1 cellular context compared by ENCODE assay signal in the genomic region with DNA sequence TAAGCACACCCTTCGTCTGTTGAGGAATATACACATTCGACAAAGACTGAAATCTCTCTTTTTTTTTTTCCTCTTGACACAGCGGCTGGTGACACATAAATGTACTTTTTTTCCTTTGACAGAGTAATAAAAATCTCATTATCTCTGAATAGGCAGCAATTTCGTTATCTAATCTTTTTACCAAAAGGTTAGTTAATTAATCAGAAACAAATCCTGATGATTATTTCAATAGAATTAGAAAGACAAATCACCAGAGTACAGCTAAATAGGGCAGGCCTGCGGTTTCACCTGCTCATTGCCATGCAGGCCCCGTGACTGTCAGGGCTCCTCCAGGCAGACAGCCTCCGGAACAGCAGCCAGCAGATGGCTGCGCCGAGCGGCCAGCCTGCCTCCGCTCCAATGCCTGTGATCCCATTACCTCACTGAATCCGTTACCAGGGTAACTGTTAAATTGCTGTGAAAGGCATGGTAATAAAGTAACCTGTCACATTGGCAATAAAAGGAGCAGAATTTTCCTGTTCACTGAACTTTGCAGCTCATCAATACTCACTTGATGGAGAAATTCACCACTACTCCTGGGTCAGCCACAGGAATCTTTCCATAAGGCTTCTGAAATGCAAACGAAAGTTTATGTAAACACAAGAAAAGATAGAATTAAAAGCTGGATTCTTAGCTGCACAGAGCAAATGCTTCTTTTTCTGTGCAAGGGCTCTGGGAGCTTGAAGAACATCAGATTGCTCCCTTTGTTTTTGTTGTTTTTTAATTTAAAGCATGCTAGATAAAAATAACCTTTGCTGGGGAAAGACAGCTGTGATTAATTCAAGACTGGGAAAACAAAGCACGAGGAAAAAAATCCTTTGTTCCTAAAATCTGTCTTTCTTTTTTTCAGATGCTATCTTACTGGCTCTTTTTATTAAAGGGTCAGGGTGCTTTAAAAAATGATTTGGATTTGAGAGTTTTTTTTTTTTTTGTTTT.
TF ChIP-seq lines count a peak whose summit lies in the region.

No MANE protein-coding gene starts in this region.

TF ChIP-seq in SK-N-SH, 30 proteins besides CTCF, POLR2A, EP300 and RAD21 (continued from another document):
- TF ChIP-seq, protein P1, sequence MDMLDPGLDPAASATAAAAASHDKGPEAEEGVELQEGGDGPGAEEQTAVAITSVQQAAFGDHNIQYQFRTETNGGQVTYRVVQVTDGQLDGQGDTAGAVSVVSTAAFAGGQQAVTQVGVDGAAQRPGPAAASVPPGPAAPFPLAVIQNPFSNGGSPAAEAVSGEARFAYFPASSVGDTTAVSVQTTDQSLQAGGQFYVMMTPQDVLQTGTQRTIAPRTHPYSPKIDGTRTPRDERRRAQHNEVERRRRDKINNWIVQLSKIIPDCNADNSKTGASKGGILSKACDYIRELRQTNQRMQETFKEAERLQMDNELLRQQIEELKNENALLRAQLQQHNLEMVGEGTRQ (IDR thresholded peaks at IDR 0.05; ENCODE audit: borderline replicate concordance, low read depth, low read length) = no peak
- TF ChIP-seq, protein P2, sequence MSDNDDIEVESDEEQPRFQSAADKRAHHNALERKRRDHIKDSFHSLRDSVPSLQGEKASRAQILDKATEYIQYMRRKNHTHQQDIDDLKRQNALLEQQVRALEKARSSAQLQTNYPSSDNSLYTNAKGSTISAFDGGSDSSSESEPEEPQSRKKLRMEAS (IDR thresholded peaks at IDR 0.05; ENCODE audit: low read depth) = peak; percentile 3; the same call in 1 of the 2 replicates
- TF ChIP-seq POLR2AphosphoS5 (IDR thresholded peaks at IDR 0.05; ENCODE audit: low read depth, low read length) (0 out of 2 replicates have a peak, but pooled peaks have one; percentile 29), SIN3A (IDR thresholded peaks at IDR 0.05; ENCODE audit: borderline replicate concordance, low read depth, low read length) (peak; percentile 54; the same call in 1 of the 2 replicates), JUND (IDR thresholded peaks at IDR 0.05) (peak; percentile 44; the same call in 1 of the 2 replicates), EZH2phosphoT487 (IDR thresholded peaks at IDR 0.05; ENCODE audit: borderline replicate concordance, low read depth) (no peak), ELF1 (IDR thresholded peaks at IDR 0.05) (no peak), MEF2A (IDR thresholded peaks at IDR 0.05; ENCODE audit: borderline replicate concordance, low read depth) (peak; percentile 73; the same call in 1 of the 2 replicates), NRF1 (IDR thresholded peaks at IDR 0.05; ENCODE audit: low read depth, low read length) (no peak), GABPA (IDR thresholded peaks at IDR 0.05; ENCODE audit: low read depth) (no peak), FOXM1 (IDR thresholded peaks at IDR 0.05; ENCODE audit: low read depth) (peak; percentile 60; the same call in 1 of the 2 replicates), RCOR1 (IDR thresholded peaks at IDR 0.05; ENCODE audit: low read length) (peak; percentile 78), CHD2 (IDR thresholded peaks at IDR 0.05; ENCODE audit: low read length, partially characterized antibody) (peak; percentile 54), TEAD4 (IDR thresholded peaks at IDR 0.05; ENCODE audit: borderline replicate concordance, insufficient read depth) (peak; percentile 54; the same call in 1 of the 2 replicates), TAF1 (IDR thresholded peaks at IDR 0.05; ENCODE audit: borderline replicate concordance, low read depth, low read length) (no peak), NFIC (IDR thresholded peaks at IDR 0.05; ENCODE audit: borderline replicate concordance) (no peak), TCF12 (IDR thresholded peaks at IDR 0.05) (peak; percentile 74)
- TF ChIP-seq, protein P3, sequence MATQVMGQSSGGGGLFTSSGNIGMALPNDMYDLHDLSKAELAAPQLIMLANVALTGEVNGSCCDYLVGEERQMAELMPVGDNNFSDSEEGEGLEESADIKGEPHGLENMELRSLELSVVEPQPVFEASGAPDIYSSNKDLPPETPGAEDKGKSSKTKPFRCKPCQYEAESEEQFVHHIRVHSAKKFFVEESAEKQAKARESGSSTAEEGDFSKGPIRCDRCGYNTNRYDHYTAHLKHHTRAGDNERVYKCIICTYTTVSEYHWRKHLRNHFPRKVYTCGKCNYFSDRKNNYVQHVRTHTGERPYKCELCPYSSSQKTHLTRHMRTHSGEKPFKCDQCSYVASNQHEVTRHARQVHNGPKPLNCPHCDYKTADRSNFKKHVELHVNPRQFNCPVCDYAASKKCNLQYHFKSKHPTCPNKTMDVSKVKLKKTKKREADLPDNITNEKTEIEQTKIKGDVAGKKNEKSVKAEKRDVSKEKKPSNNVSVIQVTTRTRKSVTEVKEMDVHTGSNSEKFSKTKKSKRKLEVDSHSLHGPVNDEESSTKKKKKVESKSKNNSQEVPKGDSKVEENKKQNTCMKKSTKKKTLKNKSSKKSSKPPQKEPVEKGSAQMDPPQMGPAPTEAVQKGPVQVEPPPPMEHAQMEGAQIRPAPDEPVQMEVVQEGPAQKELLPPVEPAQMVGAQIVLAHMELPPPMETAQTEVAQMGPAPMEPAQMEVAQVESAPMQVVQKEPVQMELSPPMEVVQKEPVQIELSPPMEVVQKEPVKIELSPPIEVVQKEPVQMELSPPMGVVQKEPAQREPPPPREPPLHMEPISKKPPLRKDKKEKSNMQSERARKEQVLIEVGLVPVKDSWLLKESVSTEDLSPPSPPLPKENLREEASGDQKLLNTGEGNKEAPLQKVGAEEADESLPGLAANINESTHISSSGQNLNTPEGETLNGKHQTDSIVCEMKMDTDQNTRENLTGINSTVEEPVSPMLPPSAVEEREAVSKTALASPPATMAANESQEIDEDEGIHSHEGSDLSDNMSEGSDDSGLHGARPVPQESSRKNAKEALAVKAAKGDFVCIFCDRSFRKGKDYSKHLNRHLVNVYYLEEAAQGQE (IDR thresholded peaks at IDR 0.05; ENCODE audit: low read depth, low read length) = no peak
- TF ChIP-seq, protein P4, sequence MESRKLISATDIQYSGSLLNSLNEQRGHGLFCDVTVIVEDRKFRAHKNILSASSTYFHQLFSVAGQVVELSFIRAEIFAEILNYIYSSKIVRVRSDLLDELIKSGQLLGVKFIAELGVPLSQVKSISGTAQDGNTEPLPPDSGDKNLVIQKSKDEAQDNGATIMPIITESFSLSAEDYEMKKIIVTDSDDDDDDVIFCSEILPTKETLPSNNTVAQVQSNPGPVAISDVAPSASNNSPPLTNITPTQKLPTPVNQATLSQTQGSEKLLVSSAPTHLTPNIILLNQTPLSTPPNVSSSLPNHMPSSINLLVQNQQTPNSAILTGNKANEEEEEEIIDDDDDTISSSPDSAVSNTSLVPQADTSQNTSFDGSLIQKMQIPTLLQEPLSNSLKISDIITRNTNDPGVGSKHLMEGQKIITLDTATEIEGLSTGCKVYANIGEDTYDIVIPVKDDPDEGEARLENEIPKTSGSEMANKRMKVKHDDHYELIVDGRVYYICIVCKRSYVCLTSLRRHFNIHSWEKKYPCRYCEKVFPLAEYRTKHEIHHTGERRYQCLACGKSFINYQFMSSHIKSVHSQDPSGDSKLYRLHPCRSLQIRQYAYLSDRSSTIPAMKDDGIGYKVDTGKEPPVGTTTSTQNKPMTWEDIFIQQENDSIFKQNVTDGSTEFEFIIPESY (IDR thresholded peaks at IDR 0.05; ENCODE audit: borderline replicate concordance, low read depth) = no peak
